Comparison of ENCODE assay signal across 9 cellular contexts in genomic region chr22:29727248-29727551, GRCh38. TPM values are rescaled to one million over a fixed set of nuclear protein-coding genes. Genes with fewer than 3 reads are reported as not detected.
DNase-seq lines count a peak whose midpoint lies in the region; ATAC-seq and TF ChIP-seq lines count a peak whose summit lies in the region.
"Had no signal": no experiment of that assay in that cellular context is flagged by ENCODE, and none has a peak within 500 bp of the region (broad histone marks: within the 10 kb centered on the region; RNA-seq: fewer than 3 reads in every experiment).

No MANE protein-coding gene starts in this region.

- H3K4me3 Mint-ChIP-seq in activated T-cell treated with anti-CD3 and anti-CD28 coated beads, Interleukin-2, amount 50 U/mL, for 24 hours: no peak overlapping the region

- no peaks in the 10 kb centered on the region for H3K4me1 ChIP-seq in foreskin keratinocyte
- H3K4me1 ChIP-seq in testis: peaks cover 4% of the 10 kb centered on the region

- intact Hi-C loops in testis (cut with DNase I; ENCODE audit: low total_unique reads): no loop called here

- ATAC-seq in foreskin keratinocyte: peak; percentile 8
- ATAC-seq in GM18511 (IDR thresholded peaks at IDR 0.05; ENCODE audit: unreplicated experiment): no peak

- H3K27me3 ChIP-seq in foreskin keratinocyte (peaks cover 30% of the 10 kb centered on the region), testis (no peaks in the 10 kb centered on the region)

- WGBS in testis, 2 donors: 14 to 41% methylated on average over 9 to 12 of the region's 12 CpGs

- H3K9me3 ChIP-seq in testis: no peaks in the 10 kb centered on the region
- H3K9me3 ChIP-seq: SJSA1 had no signal

- peak; percentile 9 for DNase-seq in activated T-cell treated with anti-CD3 and anti-CD28 coated beads for 48 hours (ENCODE audit: low read depth)
- no peak for DNase-seq in activated T-cell treated with anti-CD3 and anti-CD28 coated beads, Interleukin-2, amount 50 U/mL, for 24 hours
- no peak for DNase-seq in RWPE1 (ENCODE audit: low spot score)
- DNase-seq in foreskin keratinocyte: no peak
- peak; percentile 51 for DNase-seq in testis
- no peak for DNase-seq in COLO668 (lab: John Stamatoyannopoulos, UW; ENCODE audit: unreplicated experiment)
- DNase-seq in NCI-H2081 treated with DMSO at 0.1 percent for 48 hours (lab: John Stamatoyannopoulos, UW): no peak

- peaks cover 8% of the 10 kb centered on the region for H3K36me3 Mint-ChIP-seq in activated T-cell treated with anti-CD3 and anti-CD28 coated beads, Interleukin-2, amount 50 U/mL, for 24 hours (ENCODE audit: low read depth)

- H3K4me1 Mint-ChIP-seq in activated T-cell treated with anti-CD3 and anti-CD28 coated beads, Interleukin-2, amount 50 U/mL, for 24 hours (ENCODE audit: low read depth): no peaks in the 10 kb centered on the region

- TF ChIP-seq POLR2A in testis (IDR thresholded peaks at IDR 0.05): no peak

- TF ChIP-seq CTCF in RWPE1 (conservative IDR thresholded peaks at IDR 0.05; ENCODE audit: low read depth): 0 out of 2 replicates have a peak, but pooled peaks have one; percentile 11
- peak; percentile 52 for TF ChIP-seq CTCF in foreskin keratinocyte (conservative IDR thresholded peaks at IDR 0.05)
- peak in 2 of 3 experiments; percentile 10 to 27 for TF ChIP-seq CTCF in testis (IDR thresholded peaks at IDR 0.05)

- no peaks in the 10 kb centered on the region for H3K36me3 ChIP-seq in testis (ENCODE audit: low read depth, missing control alignments)
- H3K36me3 ChIP-seq: SJSA1 had no signal

- CTCF ChIA-PET in RWPE1 (lab: Yijun Ruan, JAX): no interaction called here

- no peak overlapping the region for H3K4me3 ChIP-seq in testis
- H3K4me3 ChIP-seq: SJSA1 had no signal

- H3K27ac ChIP-seq in RWPE1 (no peak overlapping the region), foreskin keratinocyte (no peak overlapping the region), testis (no peak overlapping the region)
- H3K27ac ChIP-seq: SJSA1 had no signal

- H3K9me3 Mint-ChIP-seq in activated T-cell treated with anti-CD3 and anti-CD28 coated beads, Interleukin-2, amount 50 U/mL, for 24 hours: no peaks in the 10 kb centered on the region

- POLR2A ChIA-PET in RWPE1 (lab: Yijun Ruan, JAX; ENCODE audit: low non-redundant PET): no interaction called here

- H3K27me3 Mint-ChIP-seq in activated T-cell treated with anti-CD3 and anti-CD28 coated beads, Interleukin-2, amount 50 U/mL, for 24 hours: peaks cover 15% of the 10 kb centered on the region

- H3K27ac Mint-ChIP-seq in activated T-cell treated with anti-CD3 and anti-CD28 coated beads, Interleukin-2, amount 50 U/mL, for 24 hours: no peak overlapping the region

RNA-seq across cellular contexts. Expression of gene CABP7, which starts 7.4 kb away (rescaled TPM):
- total RNA-seq in foreskin keratinocyte (not detected in 2 replicates), testis (1 to 10 TPM in 1 of 2 donors, under 1 TPM in 1; 0.79 to 1.6 TPM)
- polyA plus RNA-seq in foreskin keratinocyte (0.01 TPM in 1 of 2 replicates, not detected in the other), testis (ENCODE audit: insufficient read depth, low read depth, low replicate concordance) (1.6 TPM)
- total RNA-seq: SJSA1 had no signal

RNA-seq across cellular contexts. Expression of gene ZMAT5, which starts 39.6 kb away (rescaled TPM):
- total RNA-seq in foreskin keratinocyte (14.8 and 15.5 TPM in 2 replicates), testis (10 to 100 TPM; 16.7 to 23.4 TPM)
- polyA plus RNA-seq in foreskin keratinocyte (23.2 and 23.9 TPM in 2 replicates), testis (ENCODE audit: insufficient read depth, low read depth, low replicate concordance) (19.6 TPM)

RNA-seq across cellular contexts. Expression of gene UQCR10, which starts 40.0 kb away (rescaled TPM):
- total RNA-seq in foreskin keratinocyte (157 TPM in 2 replicates), testis (100 to 1,000 TPM in 1 of 2 donors, 10 to 100 TPM in 1; 91.3 to 122 TPM)
- polyA plus RNA-seq in foreskin keratinocyte (229 and 238 TPM in 2 replicates), testis (ENCODE audit: insufficient read depth, low read depth, low replicate concordance) (211 TPM)

Comparison
In these comparisons a context has a peak if more than half of its experiments do, and no peak if none do; other contexts are left out.
1. DNase-seq: peak in activated T-cell treated with anti-CD3 and anti-CD28 coated beads for 48 hours (single experiment) and testis (single experiment); none in activated T-cell treated with anti-CD3 and anti-CD28 coated beads, Interleukin-2, amount 50 U/mL, for 24 hours (single experiment), RWPE1 (single experiment), foreskin keratinocyte (0 of 2), COLO668 (single experiment) and NCI-H2081 treated with DMSO at 0.1 percent for 48 hours (single experiment).
2. Peak in every context shown above with its lines, with median percentiles within 50 percentile points of each other: CTCF ChIP-seq.